1 cellular context compared by ENCODE assay signal in genomic region chr10:70352401-70353097, GRCh38.
A peak's percentile ranks its signal among the peaks of the same experiment; 100 is the strongest.
TF ChIP-seq lines count a peak whose summit lies in the region.

No MANE protein-coding gene starts in this region.

TF ChIP-seq in HepG2, 621 proteins besides CTCF, POLR2A, EP300 and RAD21 (continued from another document and continues in another):
- TF ChIP-seq, protein P1, sequence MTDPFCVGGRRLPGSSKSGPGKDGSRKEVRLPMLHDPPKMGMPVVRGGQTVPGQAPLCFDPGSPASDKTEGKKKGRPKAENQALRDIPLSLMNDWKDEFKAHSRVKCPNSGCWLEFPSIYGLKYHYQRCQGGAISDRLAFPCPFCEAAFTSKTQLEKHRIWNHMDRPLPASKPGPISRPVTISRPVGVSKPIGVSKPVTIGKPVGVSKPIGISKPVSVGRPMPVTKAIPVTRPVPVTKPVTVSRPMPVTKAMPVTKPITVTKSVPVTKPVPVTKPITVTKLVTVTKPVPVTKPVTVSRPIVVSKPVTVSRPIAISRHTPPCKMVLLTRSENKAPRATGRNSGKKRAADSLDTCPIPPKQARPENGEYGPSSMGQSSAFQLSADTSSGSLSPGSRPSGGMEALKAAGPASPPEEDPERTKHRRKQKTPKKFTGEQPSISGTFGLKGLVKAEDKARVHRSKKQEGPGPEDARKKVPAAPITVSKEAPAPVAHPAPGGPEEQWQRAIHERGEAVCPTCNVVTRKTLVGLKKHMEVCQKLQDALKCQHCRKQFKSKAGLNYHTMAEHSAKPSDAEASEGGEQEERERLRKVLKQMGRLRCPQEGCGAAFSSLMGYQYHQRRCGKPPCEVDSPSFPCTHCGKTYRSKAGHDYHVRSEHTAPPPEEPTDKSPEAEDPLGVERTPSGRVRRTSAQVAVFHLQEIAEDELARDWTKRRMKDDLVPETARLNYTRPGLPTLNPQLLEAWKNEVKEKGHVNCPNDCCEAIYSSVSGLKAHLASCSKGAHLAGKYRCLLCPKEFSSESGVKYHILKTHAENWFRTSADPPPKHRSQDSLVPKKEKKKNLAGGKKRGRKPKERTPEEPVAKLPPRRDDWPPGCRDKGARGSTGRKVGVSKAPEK (CRISPR knock-in tag; IDR thresholded peaks at IDR 0.05; ENCODE audit: borderline replicate concordance) = no peak
- TF ChIP-seq ESRRA (CRISPR knock-in tag; IDR thresholded peaks at IDR 0.05; ENCODE audit: low read depth) (no peak), ZNF629 (CRISPR knock-in tag; conservative IDR thresholded peaks at IDR 0.05) (peak; percentile 27; the same call in 1 of the 2 replicates), HNRNPK (IDR thresholded peaks at IDR 0.05; ENCODE audit: low read depth, low read length, poor library complexity, severe bottlenecking) (no peak), TCF7 (IDR thresholded peaks at IDR 0.05; ENCODE audit: low read depth) (no peak), SMARCC2 (IDR thresholded peaks at IDR 0.05) (0 out of 2 replicates have a peak, but pooled peaks have one; percentile 23), CEBPB (IDR thresholded peaks at IDR 0.05; ENCODE audit: borderline replicate concordance, low read depth, low read length) (peak; percentile 98), FOXA3 (CRISPR knock-in tag; IDR thresholded peaks at IDR 0.05) (peak; percentile 91), ZNF674 (CRISPR knock-in tag; IDR thresholded peaks at IDR 0.05; ENCODE audit: low read depth) (no peak), HMGXB4 (CRISPR knock-in tag; IDR thresholded peaks at IDR 0.05; ENCODE audit: borderline replicate concordance in 1 of 2, low read depth in 1 of 2) (no peak), GABPA (IDR thresholded peaks at IDR 0.05; ENCODE audit: low read depth, low read length) (no peak), GABPA (CRISPR knock-in tag; IDR thresholded peaks at IDR 0.05; ENCODE audit: low read depth) (no peak; the same call in 1 of the 2 replicates), ATM (IDR thresholded peaks at IDR 0.05; ENCODE audit: borderline replicate concordance) (no peak), DPF2 (CRISPR knock-in tag; IDR thresholded peaks at IDR 0.05; ENCODE audit: borderline replicate concordance, low read depth) (peak; percentile 74; the same call in 1 of the 2 replicates), MTF1 (CRISPR knock-in tag; IDR thresholded peaks at IDR 0.05) (no peak), RCOR2 (CRISPR knock-in tag; IDR thresholded peaks at IDR 0.05) (peak; percentile 71), NFYC (CRISPR knock-in tag; IDR thresholded peaks at IDR 0.05) (no peak), ZFP1 (CRISPR knock-in tag; IDR thresholded peaks at IDR 0.05) (0 out of 2 replicates have a peak, but pooled peaks have one; percentile 54), SAFB2 (CRISPR knock-in tag; IDR thresholded peaks at IDR 0.05; ENCODE audit: borderline replicate concordance, low read depth) (no peak), MLX (CRISPR knock-in tag; IDR thresholded peaks at IDR 0.05) (peak; percentile 99), ZIK1 (CRISPR knock-in tag; IDR thresholded peaks at IDR 0.05; ENCODE audit: borderline replicate concordance, low read depth) (no peak), MLXIP (CRISPR knock-in tag; IDR thresholded peaks at IDR 0.05; ENCODE audit: borderline replicate concordance) (0 out of 2 replicates have a peak, but pooled peaks have one; percentile 20), ZNF335 (CRISPR knock-in tag; IDR thresholded peaks at IDR 0.05) (0 out of 2 replicates have a peak, but pooled peaks have one; percentile 38), ZNF280D (CRISPR knock-in tag; IDR thresholded peaks at IDR 0.05) (0 out of 2 replicates have a peak, but pooled peaks have one; percentile 36), ZNF652 (CRISPR knock-in tag; IDR thresholded peaks at IDR 0.05; ENCODE audit: borderline replicate concordance, low read depth) (peak; percentile 97), BORCS8-MEF2B (CRISPR knock-in tag; IDR thresholded peaks at IDR 0.05) (no peak; the same call in 1 of the 2 replicates), ZSCAN30 (CRISPR knock-in tag; IDR thresholded peaks at IDR 0.05) (no peak), KLF9 (CRISPR knock-in tag; IDR thresholded peaks at IDR 0.05; ENCODE audit: low read depth) (no peak), ZSCAN29 (CRISPR knock-in tag; conservative IDR thresholded peaks at IDR 0.05) (no peak), EHMT2 (IDR thresholded peaks at IDR 0.05; ENCODE audit: borderline replicate concordance, low read depth, low read length) (peak; percentile 37; the same call in 1 of the 2 replicates), TEAD3 (CRISPR knock-in tag; optimal IDR thresholded peaks at IDR 0.05; ENCODE audit: borderline replicate concordance) (peak; percentile 60), BHLHE40 (IDR thresholded peaks at IDR 0.05; ENCODE audit: low read length) (no peak), BRF2 (CRISPR knock-in tag; IDR thresholded peaks at IDR 0.05) (no peak)
- TF ChIP-seq, protein P2, sequence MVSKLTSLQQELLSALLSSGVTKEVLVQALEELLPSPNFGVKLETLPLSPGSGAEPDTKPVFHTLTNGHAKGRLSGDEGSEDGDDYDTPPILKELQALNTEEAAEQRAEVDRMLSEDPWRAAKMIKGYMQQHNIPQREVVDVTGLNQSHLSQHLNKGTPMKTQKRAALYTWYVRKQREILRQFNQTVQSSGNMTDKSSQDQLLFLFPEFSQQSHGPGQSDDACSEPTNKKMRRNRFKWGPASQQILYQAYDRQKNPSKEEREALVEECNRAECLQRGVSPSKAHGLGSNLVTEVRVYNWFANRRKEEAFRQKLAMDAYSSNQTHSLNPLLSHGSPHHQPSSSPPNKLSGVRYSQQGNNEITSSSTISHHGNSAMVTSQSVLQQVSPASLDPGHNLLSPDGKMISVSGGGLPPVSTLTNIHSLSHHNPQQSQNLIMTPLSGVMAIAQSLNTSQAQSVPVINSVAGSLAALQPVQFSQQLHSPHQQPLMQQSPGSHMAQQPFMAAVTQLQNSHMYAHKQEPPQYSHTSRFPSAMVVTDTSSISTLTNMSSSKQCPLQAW (CRISPR knock-in tag; IDR thresholded peaks at IDR 0.05) = peak; percentile 37; the same call in 1 of the 2 replicates
- TF ChIP-seq, protein P3, sequence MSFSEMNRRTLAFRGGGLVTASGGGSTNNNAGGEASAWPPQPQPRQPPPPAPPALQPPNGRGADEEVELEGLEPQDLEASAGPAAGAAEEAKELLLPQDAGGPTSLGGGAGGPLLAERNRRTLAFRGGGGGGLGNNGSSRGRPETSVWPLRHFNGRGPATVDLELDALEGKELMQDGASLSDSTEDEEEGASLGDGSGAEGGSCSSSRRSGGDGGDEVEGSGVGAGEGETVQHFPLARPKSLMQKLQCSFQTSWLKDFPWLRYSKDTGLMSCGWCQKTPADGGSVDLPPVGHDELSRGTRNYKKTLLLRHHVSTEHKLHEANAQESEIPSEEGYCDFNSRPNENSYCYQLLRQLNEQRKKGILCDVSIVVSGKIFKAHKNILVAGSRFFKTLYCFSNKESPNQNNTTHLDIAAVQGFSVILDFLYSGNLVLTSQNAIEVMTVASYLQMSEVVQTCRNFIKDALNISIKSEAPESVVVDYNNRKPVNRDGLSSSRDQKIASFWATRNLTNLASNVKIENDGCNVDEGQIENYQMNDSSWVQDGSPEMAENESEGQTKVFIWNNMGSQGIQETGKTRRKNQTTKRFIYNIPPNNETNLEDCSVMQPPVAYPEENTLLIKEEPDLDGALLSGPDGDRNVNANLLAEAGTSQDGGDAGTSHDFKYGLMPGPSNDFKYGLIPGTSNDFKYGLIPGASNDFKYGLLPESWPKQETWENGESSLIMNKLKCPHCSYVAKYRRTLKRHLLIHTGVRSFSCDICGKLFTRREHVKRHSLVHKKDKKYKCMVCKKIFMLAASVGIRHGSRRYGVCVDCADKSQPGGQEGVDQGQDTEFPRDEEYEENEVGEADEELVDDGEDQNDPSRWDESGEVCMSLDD (CRISPR knock-in tag; IDR thresholded peaks at IDR 0.05; ENCODE audit: borderline replicate concordance) = 0 out of 2 replicates have a peak, but pooled peaks have one; percentile 46
- TF ChIP-seq, protein P4, sequence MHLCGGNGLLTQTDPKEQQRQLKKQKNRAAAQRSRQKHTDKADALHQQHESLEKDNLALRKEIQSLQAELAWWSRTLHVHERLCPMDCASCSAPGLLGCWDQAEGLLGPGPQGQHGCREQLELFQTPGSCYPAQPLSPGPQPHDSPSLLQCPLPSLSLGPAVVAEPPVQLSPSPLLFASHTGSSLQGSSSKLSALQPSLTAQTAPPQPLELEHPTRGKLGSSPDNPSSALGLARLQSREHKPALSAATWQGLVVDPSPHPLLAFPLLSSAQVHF (CRISPR knock-in tag; IDR thresholded peaks at IDR 0.05) = no peak
